ENCODE assay signal across 9 cellular contexts in genomic region chr1:155016231-155016831, GRCh38. TPM values are rescaled to one million over a fixed set of nuclear protein-coding genes. Genes with fewer than 3 reads are reported as not detected.
DNase-seq lines count a peak whose midpoint lies in the region; ATAC-seq, FAIRE-seq and TF ChIP-seq lines count a peak whose summit lies in the region.
"Had no signal": no experiment of that assay in that cellular context is flagged by ENCODE, and none has a peak within 500 bp of the region (broad histone marks: within the 10 kb centered on the region; RNA-seq: fewer than 3 reads in every experiment).

No MANE protein-coding gene starts in this region.

- no peak for FAIRE-seq in K562 (lab: Jason Lieb, UNC)

- no peak overlapping the region for H3K4me3 ChIP-seq in K562
- no peak overlapping the region for H3K4me3 ChIP-seq in upper lobe of left lung
- no peak overlapping the region for H3K4me3 ChIP-seq in brain microvascular endothelial cell (ENCODE audit: low read depth, low read length)

- peak; percentile 22 for DNase-seq in activated naive CD4-positive, alpha-beta T cell treated with Interleukin-2 at 50 U/mL for 16 hours
- DNase-seq in activated naive CD4-positive, alpha-beta T cell treated with anti-CD3 and anti-CD28 coated beads, Interleukin-2, amount 50 U/mL, for 16 hours, result no peak
- DNase-seq in K562 (ENCODE audit: extremely low read depth in 1 of 4, low spot score in 3 of 4), result no peak
- DNase-seq in memory B cell (ENCODE audit: low spot score in 2 of 2), result peak; percentile 34 to 50
- DNase-seq in upper lobe of left lung, result peak in 1 of 2 donors; percentile 79
- DNase-seq in brain microvascular endothelial cell, result no peak

- no peaks in the 10 kb centered on the region for H3K9me3 ChIP-seq in K562 (replicated peaks; ENCODE audit: control insufficient read depth, insufficient read depth, low read depth, low read length)
- H3K9me3 ChIP-seq in upper lobe of left lung, result no peaks in the 10 kb centered on the region

- POLR2A ChIA-PET in K562 (lab: Yijun Ruan, JAX), result interaction anchor here (0.6 to 2.4 kb wide), 12 partner anchors 8 to 173 kb away, joined by 3 to 15 read pairs (median 5); partner anchors contain the start of genes PBXIP1, PYGO2 and SHC1

- no peaks in the 10 kb centered on the region for H3K9me1 ChIP-seq in K562 (ENCODE audit: control insufficient read depth, insufficient read depth, low read length)

- peaks cover 38 to 67% of the 10 kb centered on the region in 2 experiments for H3K4me1 ChIP-seq in K562 (replicated peaks in 1 of 2; ENCODE audit: control insufficient read depth in 2 of 2, insufficient read depth in 2 of 2, low read length in 2 of 2)
- peaks cover 55 to 62% (median 57%) of the 10 kb centered on the region in 4 donors for H3K4me1 ChIP-seq in upper lobe of left lung

- no peak for TF ChIP-seq EP300 in K562 (IDR thresholded peaks at IDR 0.05; ENCODE audit: low read length)
- TF ChIP-seq EP300 in upper lobe of left lung (IDR thresholded peaks at IDR 0.05), result no peak

- in situ Hi-C loops in K562 (cut with MboI) (no loop called here), brain microvascular endothelial cell (cut with HindIII; ENCODE audit: low pct_ligation_motif_present, low sequenced_read_pairs) (no loop called here)

- ATAC-seq in K562 (no peak), memory B cell (ENCODE audit: low read depth) (peak; percentile 59), upper lobe of left lung (ENCODE audit: low FRiP score in 2 of 2) (no peak), HG02981 (IDR thresholded peaks at IDR 0.05; ENCODE audit: unreplicated experiment) (no peak), GM19467 (IDR thresholded peaks at IDR 0.05; ENCODE audit: unreplicated experiment) (no peak)

- peaks cover 48% of the 10 kb centered on the region for H3K4me1 Mint-ChIP-seq in memory B cell

- peak overlapping the region; percentile 83 for H3K27ac Mint-ChIP-seq in memory B cell

- H3K4me3 Mint-ChIP-seq in memory B cell, result peak overlapping the region; percentile 73

- TF ChIP-seq POLR2A in K562 (conservative IDR thresholded peaks at IDR 0.05) (no peak), upper lobe of left lung (IDR thresholded peaks at IDR 0.05) (no peak)

- H3K9me3 Mint-ChIP-seq in memory B cell, result no peaks in the 10 kb centered on the region

- WGBS in K562 (ENCODE audit: insufficient coverage, low coverage, missing lambda C conversion rate), result 93% methylated on average over 24 of the region's 26 CpGs
- WGBS in upper lobe of left lung, 2 donors, result 86 to 98% methylated on average over 18 to 26 of the region's 26 CpGs

- H3K36me3 ChIP-seq in K562 (ENCODE audit: control insufficient read depth, insufficient read depth, low read length) (peaks cover 54% of the 10 kb centered on the region; the same call in 2 of the 3 replicates), upper lobe of left lung (peaks cover 4 to 29% (median 23%) of the 10 kb centered on the region in 4 donors), brain microvascular endothelial cell (replicated peaks) (peaks cover 20% of the 10 kb centered on the region)

- BruUV-seq in K562 (replicated peaks; lab: Mats Ljungman, UMichigan), result no TSS peak

- H2AFZ ChIP-seq in K562 (ENCODE audit: low read depth, low read length), result no peak overlapping the region

- peak overlapping the region; percentile 53; the same call in 1 of the 2 replicates for H3K4me2 ChIP-seq in K562 (ENCODE audit: insufficient read depth, low read length)

- CTCF ChIA-PET in K562 (lab: Yijun Ruan, JAX; ENCODE audit: low intra/inter-chr PET ratio), result interaction anchor here (0.6 to 2.8 kb wide), 5 partner anchors 16 to 381 kb away, joined by 4 to 28 read pairs (median 11); partner anchors contain the start of genes CKS1B, PBXIP1 and PYGO2

- no peaks in the 10 kb centered on the region for H3K27me3 Mint-ChIP-seq in memory B cell

- intact Hi-C loops in K562 (cut with micrococcal nuclease), result loop anchor here (2.0 kb wide), 1 partner anchor 56 kb away; the partner anchor contains the start of gene PYGO2

- H3K9ac ChIP-seq in K562 (ENCODE audit: insufficient read depth in 1 of 2, low read depth in 2 of 2, low read length in 2 of 2), result peak overlapping the region; percentile 61 to 87

- peak overlapping the region; percentile 81 for H3K27ac ChIP-seq in K562 (ENCODE audit: extremely low read depth, low read depth, low read length)
- peak overlapping the region; percentile 74 to 88 (median 85) for H3K27ac ChIP-seq in upper lobe of left lung
- H3K27ac ChIP-seq in brain microvascular endothelial cell, result no peak overlapping the region

- no peaks in the 10 kb centered on the region for H3K27me3 ChIP-seq in K562 (ENCODE audit: control insufficient read depth in 2 of 2, insufficient read depth in 2 of 2, low read length in 2 of 2)
- no peaks in the 10 kb centered on the region for H3K27me3 ChIP-seq in upper lobe of left lung
- no peaks in the 10 kb centered on the region for H3K27me3 ChIP-seq in brain microvascular endothelial cell (replicated peaks)

- no peak for TF ChIP-seq CTCF in K562 (IDR thresholded peaks at IDR 0.05 in 2 of 3, conservative IDR thresholded peaks at IDR 0.05 in 1 of 3; ENCODE audit: insufficient read depth in 2 of 3, low read depth in 1 of 3, low read length in 3 of 3)
- TF ChIP-seq CTCF in upper lobe of left lung (IDR thresholded peaks at IDR 0.05), result no peak
- no peak for TF ChIP-seq CTCF in brain microvascular endothelial cell (IDR thresholded peaks at IDR 0.05; ENCODE audit: low read depth, low read length, missing control alignments)

- TF ChIP-seq RAD21 in K562 (CRISPR knock-in tag; conservative IDR thresholded peaks at IDR 0.05 in 1 of 2, IDR thresholded peaks at IDR 0.05 in 1 of 2), result no peak

- H3K36me3 Mint-ChIP-seq in memory B cell, result no peaks in the 10 kb centered on the region

- peaks cover 24% of the 10 kb centered on the region for H3K79me2 ChIP-seq in K562 (ENCODE audit: control insufficient read depth, insufficient read depth, low read length)

- H4K20me1 ChIP-seq in K562 (replicated peaks; ENCODE audit: control insufficient read depth, insufficient read depth, low read length), result no peaks in the 10 kb centered on the region

RNA-seq across cellular contexts. Expression of gene ZBTB7B, which starts 13.7 kb away (rescaled TPM):
- 24.5 and 77.3 TPM in 2 replicates for total RNA-seq in K562 (2011; cell fraction: chromatin; rRNA removed; ENCODE audit: low replicate concordance)
- 49.9 and 53.4 TPM in 2 replicates for total RNA-seq in K562 (2011; cell fraction: nucleolus; rRNA removed)
- total RNA-seq in K562 (2011; cell fraction: nucleoplasm; rRNA removed), result 27.5 and 32.6 TPM in 2 replicates
- 31.3 and 40.6 TPM in 2 replicates for total RNA-seq in K562 (2014; rRNA removed)
- total RNA-seq in K562 (2014; rRNA removed; fragmentation: Illumina TruSeq; extraction: Trizol), result 6.7 and 6.9 TPM in 2 replicates
- total RNA-seq in K562 (2015; rRNA removed; fragmentation: Illumina TruSeq; extraction: Trizol), result 21.9 and 23.3 TPM in 2 replicates
- 46.5 and 48.2 TPM in 2 replicates for total RNA-seq in K562 (2021)
- 15.2 and 22.8 TPM in 2 replicates for polyA plus RNA-seq in K562 (2011; rRNA removed)
- polyA plus RNA-seq in K562 (2011; cell fraction: cytosol; rRNA removed), result 27.8 and 66.6 TPM in 2 replicates
- 47.1 and 101 TPM in 2 replicates for polyA plus RNA-seq in K562 (2011; cell fraction: nucleus; rRNA removed)
- 26.0 and 38.2 TPM in 2 replicates for polyA plus RNA-seq in K562 (2012)
- polyA plus RNA-seq in K562 (2014; fragmentation: Illumina TruSeq; extraction: Trizol), result 13.5 and 25.7 TPM in 2 replicates
- under 1 TPM; 0.04 to 0.08 TPM for polyA plus RNA-seq in K562 (2014; fragmentation: Nextera tagmentation; extraction: Ambion mirVana)
- polyA plus RNA-seq in K562 (2014; rRNA removed), result 23.2 and 28.7 TPM in 2 replicates
- polyA minus RNA-seq in K562 (2011; rRNA and poly(A)+ RNA removed), result 7.6 and 11.9 TPM in 2 replicates
- polyA minus RNA-seq in K562 (2011; cell fraction: cytosol; rRNA and poly(A)+ RNA removed), result 23.4 and 28.6 TPM in 2 replicates
- 19.5 and 20.4 TPM in 2 replicates for polyA minus RNA-seq in K562 (2011; cell fraction: nucleus; rRNA and poly(A)+ RNA removed)
- total RNA-seq in upper lobe of left lung, result 10 to 100 TPM; 43.9 to 88.2 (median 66.2) TPM

RNA-seq across cellular contexts. Expression of gene DCST2, which starts 17.2 kb away (rescaled TPM):
- total RNA-seq in K562 (2011; cell fraction: chromatin; rRNA removed; ENCODE audit: low replicate concordance), result 1.1 and 2.4 TPM in 2 replicates
- total RNA-seq in K562 (2011; cell fraction: nucleolus; rRNA removed), result 1.3 and 1.7 TPM in 2 replicates
- total RNA-seq in K562 (2011; cell fraction: nucleoplasm; rRNA removed), result 0.99 and 1.3 TPM in 2 replicates
- total RNA-seq in K562 (2014; rRNA removed), result 0.12 TPM in 1 of 2 replicates, not detected in the other
- 0.11 TPM in 1 of 2 replicates, not detected in the other for total RNA-seq in K562 (2014; rRNA removed; fragmentation: Illumina TruSeq; extraction: Trizol)
- 0.11 TPM in 1 of 2 replicates, not detected in the other for total RNA-seq in K562 (2015; rRNA removed; fragmentation: Illumina TruSeq; extraction: Trizol)
- total RNA-seq in K562 (2021), result 0.09 and 0.40 TPM in 2 replicates
- 0.49 and 1.1 TPM in 2 replicates for polyA plus RNA-seq in K562 (2011; rRNA removed)
- 0.30 and 0.40 TPM in 2 replicates for polyA plus RNA-seq in K562 (2011; cell fraction: cytosol; rRNA removed)
- 9.0 and 9.2 TPM in 2 replicates for polyA plus RNA-seq in K562 (2011; cell fraction: nucleus; rRNA removed)
- polyA plus RNA-seq in K562 (2012), result 0.36 and 2.9 TPM in 2 replicates
- 0.10 TPM in 1 of 2 replicates, not detected in the other for polyA plus RNA-seq in K562 (2014; fragmentation: Illumina TruSeq; extraction: Trizol)
- not detected for polyA plus RNA-seq in K562 (2014; fragmentation: Nextera tagmentation; extraction: Ambion mirVana)
- polyA plus RNA-seq in K562 (2014; rRNA removed), result 0.22 and 0.37 TPM in 2 replicates
- 0.24 and 0.25 TPM in 2 replicates for polyA minus RNA-seq in K562 (2011; rRNA and poly(A)+ RNA removed)
- polyA minus RNA-seq in K562 (2011; cell fraction: cytosol; rRNA and poly(A)+ RNA removed), result not detected in 2 replicates
- polyA minus RNA-seq in K562 (2011; cell fraction: nucleus; rRNA and poly(A)+ RNA removed), result 0.33 and 0.40 TPM in 2 replicates
- 1 to 10 TPM in 4 of 6 donors, under 1 TPM in 2; 0.49 to 2.1 (median 1.1) TPM for total RNA-seq in upper lobe of left lung

RNA-seq across cellular contexts. Expression of gene DCST1, which starts 17.3 kb away (rescaled TPM):
- total RNA-seq in K562 (2011; cell fraction: chromatin; rRNA removed; ENCODE audit: low replicate concordance), result not detected in 2 replicates
- total RNA-seq in K562 (2011; cell fraction: nucleolus; rRNA removed), result not detected in 2 replicates
- not detected in 2 replicates for total RNA-seq in K562 (2011; cell fraction: nucleoplasm; rRNA removed)
- not detected in 2 replicates for total RNA-seq in K562 (2014; rRNA removed)
- not detected in 2 replicates for total RNA-seq in K562 (2014; rRNA removed; fragmentation: Illumina TruSeq; extraction: Trizol)
- total RNA-seq in K562 (2015; rRNA removed; fragmentation: Illumina TruSeq; extraction: Trizol), result not detected in 2 replicates
- not detected in 2 replicates for total RNA-seq in K562 (2021)
- not detected in 2 replicates for polyA plus RNA-seq in K562 (2011; rRNA removed)
- polyA plus RNA-seq in K562 (2011; cell fraction: cytosol; rRNA removed), result not detected in 2 replicates
- 0.08 and 0.10 TPM in 2 replicates for polyA plus RNA-seq in K562 (2011; cell fraction: nucleus; rRNA removed)
- 0.15 TPM in 1 of 2 replicates, not detected in the other for polyA plus RNA-seq in K562 (2012)
- polyA plus RNA-seq in K562 (2014; fragmentation: Illumina TruSeq; extraction: Trizol), result not detected in 2 replicates
- polyA plus RNA-seq in K562 (2014; fragmentation: Nextera tagmentation; extraction: Ambion mirVana), result not detected
- polyA plus RNA-seq in K562 (2014; rRNA removed), result not detected in 2 replicates
- not detected in 2 replicates for polyA minus RNA-seq in K562 (2011; rRNA and poly(A)+ RNA removed)
- not detected in 2 replicates for polyA minus RNA-seq in K562 (2011; cell fraction: cytosol; rRNA and poly(A)+ RNA removed)
- polyA minus RNA-seq in K562 (2011; cell fraction: nucleus; rRNA and poly(A)+ RNA removed), result not detected in 2 replicates
- under 1 TPM in 1 of 6 donors, not detected in 5; 0.89 TPM for total RNA-seq in upper lobe of left lung
- total RNA-seq: glomerular endothelial cell had no signal

RNA-seq across cellular contexts. Expression of gene LENEP, which starts 22.9 kb away (rescaled TPM):
- total RNA-seq in K562 (2011; cell fraction: chromatin; rRNA removed; ENCODE audit: low replicate concordance), result 4.5 and 15.4 TPM in 2 replicates
- total RNA-seq in K562 (2011; cell fraction: nucleolus; rRNA removed), result 2.9 and 8.3 TPM in 2 replicates
- total RNA-seq in K562 (2011; cell fraction: nucleoplasm; rRNA removed), result 7.6 and 10.0 TPM in 2 replicates
- total RNA-seq in K562 (2014; rRNA removed), result 0.24 and 0.86 TPM in 2 replicates
- total RNA-seq in K562 (2014; rRNA removed; fragmentation: Illumina TruSeq; extraction: Trizol), result 0.47 TPM in 1 of 2 replicates, not detected in the other
- 0.45 and 0.87 TPM in 2 replicates for total RNA-seq in K562 (2015; rRNA removed; fragmentation: Illumina TruSeq; extraction: Trizol)
- 0.56 TPM in 1 of 2 replicates, not detected in the other for total RNA-seq in K562 (2021)
- polyA plus RNA-seq in K562 (2011; rRNA removed), result not detected in 2 replicates
- not detected in 2 replicates for polyA plus RNA-seq in K562 (2011; cell fraction: cytosol; rRNA removed)
- polyA plus RNA-seq in K562 (2011; cell fraction: nucleus; rRNA removed), result 1.0 and 1.1 TPM in 2 replicates
- 0.17 and 0.59 TPM in 2 replicates for polyA plus RNA-seq in K562 (2012)
- polyA plus RNA-seq in K562 (2014; fragmentation: Illumina TruSeq; extraction: Trizol), result not detected in 2 replicates
- polyA plus RNA-seq in K562 (2014; fragmentation: Nextera tagmentation; extraction: Ambion mirVana), result not detected
- polyA plus RNA-seq in K562 (2014; rRNA removed), result 0.23 and 0.35 TPM in 2 replicates
- 1.4 and 3.2 TPM in 2 replicates for polyA minus RNA-seq in K562 (2011; rRNA and poly(A)+ RNA removed)
- not detected in 2 replicates for polyA minus RNA-seq in K562 (2011; cell fraction: cytosol; rRNA and poly(A)+ RNA removed)
- polyA minus RNA-seq in K562 (2011; cell fraction: nucleus; rRNA and poly(A)+ RNA removed), result 1.1 and 3.6 TPM in 2 replicates
- total RNA-seq in upper lobe of left lung, result 1 to 10 TPM in 1 of 6 donors, under 1 TPM in 1, not detected in 4; 0.57 to 1.0 TPM
- total RNA-seq: glomerular endothelial cell had no signal

RNA-seq across cellular contexts. Expression of gene FLAD1, which starts 33.2 kb away (rescaled TPM):
- total RNA-seq in K562 (2011; cell fraction: chromatin; rRNA removed; ENCODE audit: low replicate concordance), result 46.3 and 135 TPM in 2 replicates
- 130 and 141 TPM in 2 replicates for total RNA-seq in K562 (2011; cell fraction: nucleolus; rRNA removed)
- 76.0 and 76.6 TPM in 2 replicates for total RNA-seq in K562 (2011; cell fraction: nucleoplasm; rRNA removed)
- total RNA-seq in K562 (2014; rRNA removed) (67.0 and 87.6 TPM in 2 replicates), K562 (2014; rRNA removed; fragmentation: Illumina TruSeq; extraction: Trizol) (41.3 and 56.1 TPM in 2 replicates), K562 (2015; rRNA removed; fragmentation: Illumina TruSeq; extraction: Trizol) (65.8 and 68.6 TPM in 2 replicates), K562 (2021) (74.4 and 79.8 TPM in 2 replicates), upper lobe of left lung (10 to 100 TPM; 15.6 to 62.9 (median 29.8) TPM)
- polyA plus RNA-seq in K562 (2011; rRNA removed) (61.2 and 75.6 TPM in 2 replicates), K562 (2014; fragmentation: Illumina TruSeq; extraction: Trizol) (78.8 and 82.3 TPM in 2 replicates), K562 (2014; fragmentation: Nextera tagmentation; extraction: Ambion mirVana) (10 to 100 TPM; 24.9 to 46.7 TPM), K562 (2014; rRNA removed) (85.8 and 98.9 TPM in 2 replicates)
- polyA plus RNA-seq in K562 (2011; cell fraction: cytosol; rRNA removed), result 82.9 and 126 TPM in 2 replicates
- 209 and 292 TPM in 2 replicates for polyA plus RNA-seq in K562 (2011; cell fraction: nucleus; rRNA removed)
- 54.0 and 57.9 TPM in 2 replicates for polyA plus RNA-seq in K562 (2012)
- 50.8 and 69.7 TPM in 2 replicates for polyA minus RNA-seq in K562 (2011; rRNA and poly(A)+ RNA removed)
- polyA minus RNA-seq in K562 (2011; cell fraction: cytosol; rRNA and poly(A)+ RNA removed), result 40.4 and 52.6 TPM in 2 replicates
- 49.7 and 53.7 TPM in 2 replicates for polyA minus RNA-seq in K562 (2011; cell fraction: nucleus; rRNA and poly(A)+ RNA removed)

Comparison
In these comparisons a context has a peak if more than half of its experiments do, and no peak if none do; other contexts are left out.
1. DNase-seq: peak in activated naive CD4-positive, alpha-beta T cell treated with Interleukin-2 at 50 U/mL for 16 hours (single experiment) and memory B cell (2 of 2); none in activated naive CD4-positive, alpha-beta T cell treated with anti-CD3 and anti-CD28 coated beads, Interleukin-2, amount 50 U/mL, for 16 hours (single experiment), K562 (0 of 4) and brain microvascular endothelial cell (single experiment).